In genomic region chr15:85276508-85276907, GRCh38 we compare ENCODE assay signal across 16 cellular contexts.
DNase-seq lines count a peak whose midpoint lies in the region; ATAC-seq, FAIRE-seq and TF ChIP-seq lines count a peak whose summit lies in the region.
"Had no signal": no experiment of that assay in that cellular context is flagged by ENCODE, and none has a peak within 500 bp of the region (broad histone marks: within the 10 kb centered on the region; RNA-seq: fewer than 3 reads in every experiment).

No MANE protein-coding gene starts in this region.

- no peaks in the 10 kb centered on the region for H3K36me3 Mint-ChIP-seq in Calu3 (ENCODE audit: insufficient read depth, unreplicated experiment)
- H3K36me3 Mint-ChIP-seq: CD14-positive monocyte; CD4-positive, alpha-beta memory T cell had no signal

- no peak for TF ChIP-seq CTCF in Calu3 (IDR thresholded peaks at IDR 0.05; ENCODE audit: unreplicated experiment)
- TF ChIP-seq CTCF in LNCaP clone FGC (IDR thresholded peaks at IDR 0.05; ENCODE audit: control insufficient read depth, extremely low read depth, insufficient read depth), result no peak
- TF ChIP-seq CTCF in bronchial epithelial cell (IDR thresholded peaks at IDR 0.05; ENCODE audit: insufficient read depth, low read length, severe bottlenecking), result no peak
- no peak for TF ChIP-seq CTCF in mucosa of descending colon (IDR thresholded peaks at IDR 0.05)

- H3K36me3 ChIP-seq in bronchial epithelial cell (ENCODE audit: control insufficient read depth, insufficient read depth, low read length) (no peaks in the 10 kb centered on the region), mucosa of descending colon (ENCODE audit: low read depth) (no peaks in the 10 kb centered on the region), SJCRH30 (no peaks in the 10 kb centered on the region)
- H3K36me3 ChIP-seq: BLaER1 had no signal

- no peak overlapping the region for H3K27ac ChIP-seq in SJCRH30
- H3K27ac ChIP-seq: BLaER1 had no signal

- CTCF ChIA-PET in Calu3 (lab: Charles Lee), result no interaction called here

- H3K9me3 Mint-ChIP-seq in Calu3 (ENCODE audit: low read depth, unreplicated experiment), result no peaks in the 10 kb centered on the region
- H3K9me3 Mint-ChIP-seq: CD14-positive monocyte; CD4-positive, alpha-beta memory T cell; H9 had no signal

- DNase-seq in Calu3 (peak; percentile 23), LNCaP clone FGC (ENCODE audit: low read depth) (peak; percentile 30), bronchial epithelial cell (ENCODE audit: low read depth) (peak; percentile 49), mucosa of descending colon (no peak), head of caudate nucleus (no peak), SJCRH30 (no peak), dedifferentiated amniotic fluid mesenchymal stem cell (ENCODE audit: extremely low spot score) (no peak)
- DNase-seq: 8988T; CD4-positive, alpha-beta memory T cell; DND-41; EL; H9 had no signal

- FAIRE-seq in bronchial epithelial cell (lab: Jason Lieb, UNC), result no peak
- FAIRE-seq: GM12878, H1 had no signal

- intact Hi-C loops in Calu3 (cut with micrococcal nuclease; ENCODE audit: unreplicated experiment), result no loop called here
- intact Hi-C loops in mucosa of descending colon (cut with DNase I, micrococcal nuclease), result no loop called here
- intact Hi-C loops in head of caudate nucleus (cut with DNase I), result no loop called here

- H3K4me1 ChIP-seq in mucosa of descending colon (ENCODE audit: low read depth) (no peaks in the 10 kb centered on the region), SJCRH30 (no peaks in the 10 kb centered on the region)
- H3K4me1 ChIP-seq: BLaER1 had no signal

- no peak overlapping the region for H3K4me3 Mint-ChIP-seq in Calu3 (ENCODE audit: low read depth, unreplicated experiment)
- H3K4me3 Mint-ChIP-seq: CD14-positive monocyte; CD4-positive, alpha-beta memory T cell; H9 had no signal

- H3K27me3 ChIP-seq in bronchial epithelial cell (ENCODE audit: control insufficient read depth, insufficient read depth, low read length) (no peaks in the 10 kb centered on the region), SJCRH30 (no peaks in the 10 kb centered on the region)
- H3K27me3 ChIP-seq: BLaER1 had no signal

- ATAC-seq in mucosa of descending colon, result peak; percentile 47
- ATAC-seq: GM12878 had no signal

- H3K4me1 Mint-ChIP-seq in Calu3 (ENCODE audit: low read depth, unreplicated experiment), result peaks cover 16% of the 10 kb centered on the region
- H3K4me1 Mint-ChIP-seq: CD14-positive monocyte, H9 had no signal

- peak overlapping the region; percentile 20 for H3K27ac Mint-ChIP-seq in Calu3 (ENCODE audit: unreplicated experiment)
- H3K27ac Mint-ChIP-seq: CD14-positive monocyte; CD4-positive, alpha-beta memory T cell; H9 had no signal

- no peaks in the 10 kb centered on the region for H3K27me3 Mint-ChIP-seq in Calu3 (ENCODE audit: unreplicated experiment)

- BruUV-seq in Calu3 (replicated peaks; lab: Mats Ljungman, UMichigan), result no TSS peak

- H3K9me3 ChIP-seq in mucosa of descending colon (no peaks in the 10 kb centered on the region), SJCRH30 (replicated peaks) (no peaks in the 10 kb centered on the region)
- H3K9me3 ChIP-seq: BLaER1 had no signal

- H3K4me3 ChIP-seq in LNCaP clone FGC (ENCODE audit: low read depth, low read length) (no peak overlapping the region), bronchial epithelial cell (ENCODE audit: low read depth, low read length) (no peak overlapping the region), mucosa of descending colon (no peak overlapping the region), SJCRH30 (no peak overlapping the region)
- H3K4me3 ChIP-seq: BLaER1, GM12878 had no signal

Comparison
In these comparisons a context has a peak if more than half of its experiments do, and no peak if none do; other contexts are left out.
1. DNase-seq: peak in Calu3 (single experiment), LNCaP clone FGC (single experiment) and bronchial epithelial cell (single experiment); none in mucosa of descending colon (0 of 3), head of caudate nucleus (0 of 42), SJCRH30 (0 of 2) and dedifferentiated amniotic fluid mesenchymal stem cell (single experiment).